1 cellular context compared by ENCODE assay signal in the genomic region with DNA sequence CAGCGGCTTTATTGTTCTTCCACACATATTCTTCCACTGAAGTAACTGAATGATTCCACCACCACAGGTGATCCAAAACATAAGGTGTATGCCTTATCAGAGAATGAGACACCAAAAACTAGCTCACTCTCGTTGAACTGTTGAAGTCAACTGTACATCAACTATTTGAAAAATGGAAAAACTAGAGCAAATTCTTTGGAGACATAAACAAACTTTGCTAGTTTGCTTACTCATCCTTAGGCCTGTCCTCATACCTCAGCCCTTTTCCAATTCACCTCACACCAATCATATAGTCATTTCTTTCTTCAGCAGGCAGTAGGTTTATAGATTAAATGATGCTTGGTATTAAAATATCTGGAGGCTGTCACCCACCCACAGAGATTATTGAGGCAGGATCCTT.
TF ChIP-seq lines count a peak whose summit lies in the region.

No MANE protein-coding gene starts in this region.

TF ChIP-seq in GM23338, 12 proteins besides CTCF, POLR2A, EP300 and RAD21:
- TF ChIP-seq, protein P1, sequence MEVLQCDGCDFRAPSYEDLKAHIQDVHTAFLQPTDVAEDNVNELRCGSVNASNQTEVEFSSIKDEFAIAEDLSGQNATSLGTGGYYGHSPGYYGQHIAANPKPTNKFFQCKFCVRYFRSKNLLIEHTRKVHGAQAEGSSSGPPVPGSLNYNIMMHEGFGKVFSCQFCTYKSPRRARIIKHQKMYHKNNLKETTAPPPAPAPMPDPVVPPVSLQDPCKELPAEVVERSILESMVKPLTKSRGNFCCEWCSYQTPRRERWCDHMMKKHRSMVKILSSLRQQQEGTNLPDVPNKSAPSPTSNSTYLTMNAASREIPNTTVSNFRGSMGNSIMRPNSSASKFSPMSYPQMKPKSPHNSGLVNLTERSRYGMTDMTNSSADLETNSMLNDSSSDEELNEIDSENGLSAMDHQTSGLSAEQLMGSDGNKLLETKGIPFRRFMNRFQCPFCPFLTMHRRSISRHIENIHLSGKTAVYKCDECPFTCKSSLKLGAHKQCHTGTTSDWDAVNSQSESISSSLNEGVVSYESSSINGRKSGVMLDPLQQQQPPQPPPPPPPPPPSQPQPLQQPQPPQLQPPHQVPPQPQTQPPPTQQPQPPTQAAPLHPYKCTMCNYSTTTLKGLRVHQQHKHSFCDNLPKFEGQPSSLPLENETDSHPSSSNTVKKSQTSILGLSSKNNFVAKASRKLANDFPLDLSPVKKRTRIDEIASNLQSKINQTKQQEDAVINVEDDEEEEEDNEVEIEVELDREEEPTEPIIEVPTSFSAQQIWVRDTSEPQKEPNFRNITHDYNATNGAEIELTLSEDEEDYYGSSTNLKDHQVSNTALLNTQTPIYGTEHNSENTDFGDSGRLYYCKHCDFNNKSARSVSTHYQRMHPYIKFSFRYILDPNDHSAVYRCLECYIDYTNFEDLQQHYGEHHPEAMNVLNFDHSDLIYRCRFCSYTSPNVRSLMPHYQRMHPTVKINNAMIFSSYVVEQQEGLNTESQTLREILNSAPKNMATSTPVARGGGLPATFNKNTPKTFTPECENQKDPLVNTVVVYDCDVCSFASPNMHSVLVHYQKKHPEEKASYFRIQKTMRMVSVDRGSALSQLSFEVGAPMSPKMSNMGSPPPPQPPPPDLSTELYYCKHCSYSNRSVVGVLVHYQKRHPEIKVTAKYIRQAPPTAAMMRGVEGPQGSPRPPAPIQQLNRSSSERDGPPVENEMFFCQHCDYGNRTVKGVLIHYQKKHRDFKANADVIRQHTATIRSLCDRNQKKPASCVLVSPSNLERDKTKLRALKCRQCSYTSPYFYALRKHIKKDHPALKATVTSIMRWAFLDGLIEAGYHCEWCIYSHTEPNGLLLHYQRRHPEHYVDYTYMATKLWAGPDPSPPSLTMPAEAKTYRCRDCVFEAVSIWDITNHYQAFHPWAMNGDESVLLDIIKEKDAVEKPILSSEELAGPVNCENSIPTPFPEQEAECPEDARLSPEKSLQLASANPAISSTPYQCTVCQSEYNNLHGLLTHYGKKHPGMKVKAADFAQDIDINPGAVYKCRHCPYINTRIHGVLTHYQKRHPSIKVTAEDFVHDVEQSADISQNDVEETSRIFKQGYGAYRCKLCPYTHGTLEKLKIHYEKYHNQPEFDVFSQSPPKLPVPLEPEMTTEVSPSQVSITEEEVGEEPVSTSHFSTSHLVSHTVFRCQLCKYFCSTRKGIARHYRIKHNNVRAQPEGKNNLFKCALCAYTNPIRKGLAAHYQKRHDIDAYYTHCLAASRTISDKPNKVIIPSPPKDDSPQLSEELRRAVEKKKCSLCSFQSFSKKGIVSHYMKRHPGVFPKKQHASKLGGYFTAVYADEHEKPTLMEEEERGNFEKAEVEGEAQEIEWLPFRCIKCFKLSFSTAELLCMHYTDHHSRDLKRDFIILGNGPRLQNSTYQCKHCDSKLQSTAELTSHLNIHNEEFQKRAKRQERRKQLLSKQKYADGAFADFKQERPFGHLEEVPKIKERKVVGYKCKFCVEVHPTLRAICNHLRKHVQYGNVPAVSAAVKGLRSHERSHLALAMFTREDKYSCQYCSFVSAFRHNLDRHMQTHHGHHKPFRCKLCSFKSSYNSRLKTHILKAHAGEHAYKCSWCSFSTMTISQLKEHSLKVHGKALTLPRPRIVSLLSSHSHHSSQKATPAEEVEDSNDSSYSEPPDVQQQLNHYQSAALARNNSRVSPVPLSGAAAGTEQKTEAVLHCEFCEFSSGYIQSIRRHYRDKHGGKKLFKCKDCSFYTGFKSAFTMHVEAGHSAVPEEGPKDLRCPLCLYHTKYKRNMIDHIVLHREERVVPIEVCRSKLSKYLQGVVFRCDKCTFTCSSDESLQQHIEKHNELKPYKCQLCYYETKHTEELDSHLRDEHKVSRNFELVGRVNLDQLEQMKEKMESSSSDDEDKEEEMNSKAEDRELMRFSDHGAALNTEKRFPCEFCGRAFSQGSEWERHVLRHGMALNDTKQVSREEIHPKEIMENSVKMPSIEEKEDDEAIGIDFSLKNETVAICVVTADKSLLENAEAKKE (CRISPR knock-in tag; IDR thresholded peaks at IDR 0.05) = no peak
- TF ChIP-seq STAT1 (IDR thresholded peaks at IDR 0.05; ENCODE audit: unreplicated experiment) (no peak), CREB1 (CRISPR knock-in tag; IDR thresholded peaks at IDR 0.05; ENCODE audit: low read depth) (no peak), ZNF114 (CRISPR knock-in tag; IDR thresholded peaks at IDR 0.05) (no peak), JUNB (IDR thresholded peaks at IDR 0.05; ENCODE audit: unreplicated experiment) (no peak), ZNF331 (CRISPR knock-in tag; IDR thresholded peaks at IDR 0.05; ENCODE audit: low read depth) (no peak), EZH2phosphoT487 (IDR thresholded peaks at IDR 0.05; ENCODE audit: unreplicated experiment) (no peak), NANOG (IDR thresholded peaks at IDR 0.05; ENCODE audit: borderline replicate concordance) (no peak), POLR2AphosphoS5 (IDR thresholded peaks at IDR 0.05; ENCODE audit: low read depth) (no peak), EZH2 (IDR thresholded peaks at IDR 0.05; ENCODE audit: low read depth, unreplicated experiment) (no peak)
- TF ChIP-seq, protein P2, sequence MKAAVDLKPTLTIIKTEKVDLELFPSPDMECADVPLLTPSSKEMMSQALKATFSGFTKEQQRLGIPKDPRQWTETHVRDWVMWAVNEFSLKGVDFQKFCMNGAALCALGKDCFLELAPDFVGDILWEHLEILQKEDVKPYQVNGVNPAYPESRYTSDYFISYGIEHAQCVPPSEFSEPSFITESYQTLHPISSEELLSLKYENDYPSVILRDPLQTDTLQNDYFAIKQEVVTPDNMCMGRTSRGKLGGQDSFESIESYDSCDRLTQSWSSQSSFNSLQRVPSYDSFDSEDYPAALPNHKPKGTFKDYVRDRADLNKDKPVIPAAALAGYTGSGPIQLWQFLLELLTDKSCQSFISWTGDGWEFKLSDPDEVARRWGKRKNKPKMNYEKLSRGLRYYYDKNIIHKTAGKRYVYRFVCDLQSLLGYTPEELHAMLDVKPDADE (IDR thresholded peaks at IDR 0.05) = no peak
- TF ChIP-seq, protein P3, sequence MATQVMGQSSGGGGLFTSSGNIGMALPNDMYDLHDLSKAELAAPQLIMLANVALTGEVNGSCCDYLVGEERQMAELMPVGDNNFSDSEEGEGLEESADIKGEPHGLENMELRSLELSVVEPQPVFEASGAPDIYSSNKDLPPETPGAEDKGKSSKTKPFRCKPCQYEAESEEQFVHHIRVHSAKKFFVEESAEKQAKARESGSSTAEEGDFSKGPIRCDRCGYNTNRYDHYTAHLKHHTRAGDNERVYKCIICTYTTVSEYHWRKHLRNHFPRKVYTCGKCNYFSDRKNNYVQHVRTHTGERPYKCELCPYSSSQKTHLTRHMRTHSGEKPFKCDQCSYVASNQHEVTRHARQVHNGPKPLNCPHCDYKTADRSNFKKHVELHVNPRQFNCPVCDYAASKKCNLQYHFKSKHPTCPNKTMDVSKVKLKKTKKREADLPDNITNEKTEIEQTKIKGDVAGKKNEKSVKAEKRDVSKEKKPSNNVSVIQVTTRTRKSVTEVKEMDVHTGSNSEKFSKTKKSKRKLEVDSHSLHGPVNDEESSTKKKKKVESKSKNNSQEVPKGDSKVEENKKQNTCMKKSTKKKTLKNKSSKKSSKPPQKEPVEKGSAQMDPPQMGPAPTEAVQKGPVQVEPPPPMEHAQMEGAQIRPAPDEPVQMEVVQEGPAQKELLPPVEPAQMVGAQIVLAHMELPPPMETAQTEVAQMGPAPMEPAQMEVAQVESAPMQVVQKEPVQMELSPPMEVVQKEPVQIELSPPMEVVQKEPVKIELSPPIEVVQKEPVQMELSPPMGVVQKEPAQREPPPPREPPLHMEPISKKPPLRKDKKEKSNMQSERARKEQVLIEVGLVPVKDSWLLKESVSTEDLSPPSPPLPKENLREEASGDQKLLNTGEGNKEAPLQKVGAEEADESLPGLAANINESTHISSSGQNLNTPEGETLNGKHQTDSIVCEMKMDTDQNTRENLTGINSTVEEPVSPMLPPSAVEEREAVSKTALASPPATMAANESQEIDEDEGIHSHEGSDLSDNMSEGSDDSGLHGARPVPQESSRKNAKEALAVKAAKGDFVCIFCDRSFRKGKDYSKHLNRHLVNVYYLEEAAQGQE (IDR thresholded peaks at IDR 0.05; ENCODE audit: unreplicated experiment) = no peak
